24 cellular contexts compared by ENCODE assay signal in genomic region chr6:73509851-73510250, GRCh38.
"Had no signal": no experiment of that assay in that cellular context is flagged by ENCODE, and none has a peak within 500 bp of the region (broad histone marks: within the 10 kb centered on the region; RNA-seq: fewer than 3 reads in every experiment).

No MANE protein-coding gene starts in this region.

- H3K27me3 ChIP-seq: esophagus squamous epithelium, gastrocnemius medialis, pancreas, transverse colon had no signal

- H3K4me3 Mint-ChIP-seq: activated naive CD8-positive, alpha-beta T cell; endodermal cell; natural killer cell; T-cell had no signal

- FAIRE-seq: bronchial epithelial cell, pancreas, TTC549, urothelium cell line had no signal

- H3K27ac ChIP-seq: esophagus squamous epithelium, gastrocnemius medialis, left ventricle myocardium inferior, pancreas, psoas muscle, transverse colon, WERI-Rb-1 had no signal

- ATAC-seq: gastrocnemius medialis, natural killer cell, pancreas, psoas muscle, right cardiac atrium, T-cell had no signal

- H3K9me3 ChIP-seq: esophagus squamous epithelium, gastrocnemius medialis, pancreas, psoas muscle, transverse colon had no signal

- H3K4me1 ChIP-seq: gastrocnemius medialis, left ventricle myocardium inferior, pancreas, psoas muscle had no signal

- H3K4me3 ChIP-seq: esophagus squamous epithelium, gastrocnemius medialis, left ventricle myocardium inferior, pancreas, psoas muscle, transverse colon had no signal

- H3K36me3 Mint-ChIP-seq: activated naive CD8-positive, alpha-beta T cell; natural killer cell had no signal

- H3K9me3 Mint-ChIP-seq: endodermal cell, natural killer cell, T-cell had no signal

- DNase-seq: activated CD4-positive, alpha-beta T cell treated with anti-CD3 and anti-CD28 coated beads, Interleukin-2, amount 50 U/mL, for 1 hour; activated CD4-positive, CD25-positive, alpha-beta regulatory T cell treated with anti-CD3 and anti-CD28 coated beads, Interleukin-2, amount 50 U/mL, for 72 hours; activated effector memory CD4-positive, alpha-beta T cell treated with anti-CD3 and anti-CD28 coated beads, Interleukin-2, amount 50 U/mL, for 16 hours; activated T-cell treated with anti-CD3 and anti-CD28 coated beads, Interleukin-2, amount 50 U/mL, for 48 hours; amniotic stem cell; cortex of kidney; endodermal cell; esophagus squamous epithelium; gastrocnemius medialis; hippocampal formation; left ventricle myocardium inferior; midbrain; natural killer cell; pancreas; psoas muscle; right cardiac atrium; stimulated activated CD4-positive, alpha-beta T cell treated with anti-CD3 and anti-CD28 coated beads, Interleukin-12 subunit alpha, Interleukin-12 subunit beta, amount 100 ng/mL, for 4 hours; T-cell; transverse colon; WERI-Rb-1 had no signal

- H3K4me1 Mint-ChIP-seq: endodermal cell had no signal

- H3K36me3 ChIP-seq: gastrocnemius medialis had no signal

- H3K27me3 Mint-ChIP-seq: activated naive CD8-positive, alpha-beta T cell; T-cell had no signal

- H3K27ac Mint-ChIP-seq: activated naive CD8-positive, alpha-beta T cell; endodermal cell; T-cell had no signal
